14 cellular contexts compared by ENCODE assay signal in the genomic region with DNA sequence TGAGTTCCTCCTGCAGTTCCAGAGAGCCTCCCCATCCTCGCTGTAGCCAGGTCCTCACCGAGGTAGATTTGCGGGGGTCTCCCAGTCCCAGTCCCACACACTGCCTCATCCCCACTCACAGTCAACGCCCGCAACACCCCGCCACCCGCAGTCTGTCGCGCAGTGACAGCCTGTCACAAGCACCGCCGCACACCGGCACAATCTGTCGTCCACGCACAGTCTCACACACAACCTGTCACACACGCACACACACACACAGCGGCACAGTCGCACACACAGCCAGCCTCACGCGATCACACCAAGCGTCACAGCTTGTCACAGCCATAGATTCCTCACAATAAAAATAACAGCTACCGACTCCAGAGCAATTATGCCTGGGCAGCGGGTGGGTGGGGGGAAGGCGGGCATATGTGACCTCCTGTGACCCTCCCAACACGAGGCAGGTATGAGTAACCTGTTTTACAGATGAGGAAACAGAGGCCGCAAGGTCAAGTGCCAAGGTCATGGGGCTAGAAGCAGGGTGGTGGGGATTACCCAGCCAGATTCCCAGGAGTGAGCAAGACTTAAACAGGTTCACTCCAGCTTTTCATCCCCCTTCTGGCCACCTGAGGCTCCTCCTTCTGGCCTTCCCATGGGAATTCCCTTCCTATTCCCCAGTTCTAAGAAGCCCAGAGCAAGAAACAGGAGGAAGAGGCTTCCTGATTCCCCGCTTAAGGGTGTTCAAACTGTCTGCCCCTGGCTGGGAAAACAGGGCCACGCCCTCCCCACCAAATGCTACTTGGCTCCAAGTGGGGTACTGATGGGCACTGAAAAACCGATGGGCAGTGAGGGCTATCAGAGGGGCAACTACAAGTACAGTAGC. TPM values are rescaled to one million over a fixed set of nuclear protein-coding genes. Genes with fewer than 3 reads are reported as not detected.
DNase-seq lines count a peak whose midpoint lies in the region; ATAC-seq and TF ChIP-seq lines count a peak whose summit lies in the region.
"Had no signal": no experiment of that assay in that cellular context is flagged by ENCODE, and none has a peak within 500 bp of the region (broad histone marks: within the 10 kb centered on the region; RNA-seq: fewer than 3 reads in every experiment).

No MANE protein-coding gene starts in this region.

- ATAC-seq in foreskin keratinocyte = peak; percentile 6
- ATAC-seq: activated T-helper 17 cell treated with anti-CD3 and anti-CD28 coated beads, Interleukin-2, amount 50 U/mL, for 72 hours; mucosa of descending colon had no signal

- H3K27ac ChIP-seq in foreskin keratinocyte = no peak overlapping the region
- H3K27ac ChIP-seq in skeletal muscle tissue (ENCODE audit: low read depth, low read length) = peak overlapping the region; percentile 99
- H3K27ac ChIP-seq: PC-9 had no signal

- H3K9ac ChIP-seq in skeletal muscle tissue (ENCODE audit: low read depth in 1 of 3, low read length in 3 of 3) = peak overlapping the region; percentile 73 to 93 (median 87)

- H3K4me1 ChIP-seq in foreskin keratinocyte = peaks cover 19% of the 10 kb centered on the region
- peaks cover 72 to 87% (median 85%) of the 10 kb centered on the region in 3 donors for H3K4me1 ChIP-seq in skeletal muscle tissue (ENCODE audit: control insufficient read depth in 3 of 3, insufficient read depth in 3 of 3, low read length in 3 of 3)

- peaks cover 4 to 7% (median 5%) of the 10 kb centered on the region in 3 donors for H3K36me3 ChIP-seq in skeletal muscle tissue (ENCODE audit: control insufficient read depth in 3 of 3, insufficient read depth in 3 of 3, low read length in 3 of 3)

- no peaks in the 10 kb centered on the region for H3K9me3 ChIP-seq in skeletal muscle tissue (ENCODE audit: control insufficient read depth in 3 of 3, low read length in 3 of 3)
- H3K9me3 ChIP-seq: mucosa of descending colon had no signal

- no peak for TF ChIP-seq CTCF in foreskin keratinocyte (conservative IDR thresholded peaks at IDR 0.05)

- H3K4me3 ChIP-seq in skeletal muscle tissue (ENCODE audit: low read length in 3 of 3) = peak overlapping the region; percentile 29 to 55 (median 52)
- H3K4me3 ChIP-seq: mucosa of descending colon, PC-9 had no signal

- H3K27me3 ChIP-seq in foreskin keratinocyte (peaks cover 71% of the 10 kb centered on the region), skeletal muscle tissue (ENCODE audit: control insufficient read depth in 3 of 3, insufficient read depth in 3 of 3, low read length in 3 of 3) (no peaks in the 10 kb centered on the region)

- DNase-seq in ELR (ENCODE audit: low read depth) (peak; percentile 23), RKO (ENCODE audit: low spot score) (peak; percentile 14), foreskin keratinocyte (no peak), NCI-H446 (lab: John Stamatoyannopoulos, UW) (no peak), NOMO-1 treated with dmso at 0.1 percent for 144 hours (lab: John Stamatoyannopoulos, UW; ENCODE audit: unreplicated experiment) (no peak), HCEC 1CT (no peak)
- no peak for DNase-seq in effector CD8-positive, alpha-beta T cell (lab: John Stamatoyannopoulos, UW)
- DNase-seq: cerebellar nuclear complex, DMS153, NCI-H146, PC-9 had no signal

RNA-seq across cellular contexts. Expression of a gene that starts 13.9 kb away (rescaled TPM):
- total RNA-seq in foreskin keratinocyte (9.4 and 13.0 TPM in 2 replicates), skeletal muscle tissue (49.1 TPM)
- 3.3 and 5.3 TPM in 2 replicates for polyA plus RNA-seq in foreskin keratinocyte

RNA-seq across cellular contexts. Expression of a gene that starts 39.8 kb away (rescaled TPM):
- total RNA-seq in foreskin keratinocyte (0.07 and 0.14 TPM in 2 replicates), skeletal muscle tissue (not detected)
- 0.08 TPM in 1 of 2 replicates, not detected in the other for polyA plus RNA-seq in foreskin keratinocyte

RNA-seq across cellular contexts. Expression of a gene that starts 52.1 kb away (rescaled TPM):
- 55.0 and 64.9 TPM in 2 replicates for total RNA-seq in foreskin keratinocyte
- polyA plus RNA-seq in foreskin keratinocyte = 103 and 106 TPM in 2 replicates
- 21.4 TPM for total RNA-seq in skeletal muscle tissue

Comparison
In these comparisons a context has a peak if more than half of its experiments do, and no peak if none do; other contexts are left out.
1. DNase-seq: peak in ELR (single experiment) and RKO (single experiment); none in foreskin keratinocyte (0 of 2), effector CD8-positive, alpha-beta T cell (single experiment), NCI-H446 (0 of 2), NOMO-1 treated with dmso at 0.1 percent for 144 hours (single experiment) and HCEC 1CT (single experiment).